Comparison of ENCODE assay signal across 1 cellular context in the genomic region with DNA sequence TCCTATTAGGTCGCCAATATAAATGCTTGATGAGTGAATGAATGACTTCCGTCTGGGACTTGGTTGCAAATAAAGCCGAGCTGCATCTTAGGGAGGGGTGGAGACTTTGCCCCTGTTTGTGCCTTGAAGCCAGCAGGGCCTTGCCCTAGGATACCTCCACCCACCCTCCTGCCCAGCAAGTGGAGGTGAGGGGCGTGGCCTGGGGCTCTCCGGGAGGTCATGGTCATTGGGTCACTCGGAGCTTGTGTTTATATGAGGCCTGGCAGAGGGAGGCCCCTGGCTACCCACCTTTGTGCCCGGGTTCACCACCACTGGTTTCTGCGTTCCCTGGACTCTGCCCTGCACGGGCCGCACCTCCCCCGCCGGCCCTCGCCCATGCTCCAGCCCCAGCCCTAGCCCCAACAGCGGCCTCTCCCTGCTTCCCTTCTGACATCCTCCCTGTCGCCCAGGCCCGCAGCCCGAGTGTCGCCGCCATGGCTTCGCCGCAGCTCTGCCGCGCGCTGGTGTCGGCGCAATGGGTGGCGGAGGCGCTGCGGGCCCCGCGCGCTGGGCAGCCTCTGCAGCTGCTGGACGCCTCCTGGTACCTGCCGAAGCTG.
A peak's percentile ranks its signal among the peaks of the same experiment; 100 is the strongest.
TF ChIP-seq lines count a peak whose summit lies in the region.

No MANE protein-coding gene starts in this region.

TF ChIP-seq in HepG2, 621 proteins besides CTCF, POLR2A, EP300 and RAD21 (continued from another document and continues in another):
- TF ChIP-seq, protein P1, sequence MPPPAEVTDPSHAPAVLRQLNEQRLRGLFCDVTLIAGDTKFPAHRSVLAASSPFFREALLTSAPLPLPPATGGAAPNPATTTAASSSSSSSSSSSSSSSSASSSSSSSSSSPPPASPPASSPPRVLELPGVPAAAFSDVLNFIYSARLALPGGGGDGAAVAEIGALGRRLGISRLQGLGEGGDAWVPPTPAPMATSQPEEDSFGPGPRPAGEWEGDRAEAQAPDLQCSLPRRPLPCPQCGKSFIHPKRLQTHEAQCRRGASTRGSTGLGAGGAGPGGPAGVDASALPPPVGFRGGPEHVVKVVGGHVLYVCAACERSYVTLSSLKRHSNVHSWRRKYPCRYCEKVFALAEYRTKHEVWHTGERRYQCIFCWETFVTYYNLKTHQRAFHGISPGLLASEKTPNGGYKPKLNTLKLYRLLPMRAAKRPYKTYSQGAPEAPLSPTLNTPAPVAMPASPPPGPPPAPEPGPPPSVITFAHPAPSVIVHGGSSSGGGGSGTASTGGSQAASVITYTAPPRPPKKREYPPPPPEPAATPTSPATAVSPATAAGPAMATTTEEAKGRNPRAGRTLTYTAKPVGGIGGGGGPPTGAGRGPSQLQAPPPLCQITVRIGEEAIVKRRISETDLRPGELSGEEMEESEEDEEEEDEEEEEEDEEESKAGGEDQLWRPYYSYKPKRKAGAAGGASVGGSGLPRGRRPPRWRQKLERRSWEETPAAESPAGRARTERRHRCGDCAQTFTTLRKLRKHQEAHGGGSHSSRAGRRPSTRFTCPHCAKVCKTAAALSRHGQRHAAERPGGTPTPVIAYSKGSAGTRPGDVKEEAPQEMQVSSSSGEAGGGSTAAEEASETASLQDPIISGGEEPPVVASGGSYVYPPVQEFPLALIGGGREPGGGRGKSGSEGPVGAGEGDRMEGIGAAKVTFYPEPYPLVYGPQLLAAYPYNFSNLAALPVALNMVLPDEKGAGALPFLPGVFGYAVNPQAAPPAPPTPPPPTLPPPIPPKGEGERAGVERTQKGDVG (CRISPR knock-in tag; IDR thresholded peaks at IDR 0.05; ENCODE audit: borderline replicate concordance) = peak; percentile 72; the same call in 1 of the 2 replicates
- no peak for TF ChIP-seq DNMT3B (CRISPR knock-in tag; conservative IDR thresholded peaks at IDR 0.05)
- TF ChIP-seq, protein P2, sequence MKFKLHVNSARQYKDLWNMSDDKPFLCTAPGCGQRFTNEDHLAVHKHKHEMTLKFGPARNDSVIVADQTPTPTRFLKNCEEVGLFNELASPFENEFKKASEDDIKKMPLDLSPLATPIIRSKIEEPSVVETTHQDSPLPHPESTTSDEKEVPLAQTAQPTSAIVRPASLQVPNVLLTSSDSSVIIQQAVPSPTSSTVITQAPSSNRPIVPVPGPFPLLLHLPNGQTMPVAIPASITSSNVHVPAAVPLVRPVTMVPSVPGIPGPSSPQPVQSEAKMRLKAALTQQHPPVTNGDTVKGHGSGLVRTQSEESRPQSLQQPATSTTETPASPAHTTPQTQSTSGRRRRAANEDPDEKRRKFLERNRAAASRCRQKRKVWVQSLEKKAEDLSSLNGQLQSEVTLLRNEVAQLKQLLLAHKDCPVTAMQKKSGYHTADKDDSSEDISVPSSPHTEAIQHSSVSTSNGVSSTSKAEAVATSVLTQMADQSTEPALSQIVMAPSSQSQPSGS (CRISPR knock-in tag; IDR thresholded peaks at IDR 0.05) = no peak
- TF ChIP-seq ZNF354B (CRISPR knock-in tag; IDR thresholded peaks at IDR 0.05) = no peak
- TF ChIP-seq, protein P3, sequence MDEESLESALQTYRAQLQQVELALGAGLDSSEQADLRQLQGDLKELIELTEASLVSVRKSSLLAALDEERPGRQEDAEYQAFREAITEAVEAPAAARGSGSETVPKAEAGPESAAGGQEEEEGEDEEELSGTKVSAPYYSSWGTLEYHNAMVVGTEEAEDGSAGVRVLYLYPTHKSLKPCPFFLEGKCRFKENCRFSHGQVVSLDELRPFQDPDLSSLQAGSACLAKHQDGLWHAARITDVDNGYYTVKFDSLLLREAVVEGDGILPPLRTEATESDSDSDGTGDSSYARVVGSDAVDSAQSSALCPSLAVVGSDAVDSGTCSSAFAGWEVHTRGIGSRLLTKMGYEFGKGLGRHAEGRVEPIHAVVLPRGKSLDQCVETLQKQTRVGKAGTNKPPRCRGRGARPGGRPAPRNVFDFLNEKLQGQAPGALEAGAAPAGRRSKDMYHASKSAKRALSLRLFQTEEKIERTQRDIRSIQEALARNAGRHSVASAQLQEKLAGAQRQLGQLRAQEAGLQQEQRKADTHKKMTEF (CRISPR knock-in tag; IDR thresholded peaks at IDR 0.05) = peak; percentile 40; the same call in 1 of the 2 replicates
- TF ChIP-seq ZSCAN29 (CRISPR knock-in tag; conservative IDR thresholded peaks at IDR 0.05) = no peak; the same call in 1 of the 2 replicates
- no peak for TF ChIP-seq RORA (CRISPR knock-in tag; IDR thresholded peaks at IDR 0.05)
- TF ChIP-seq, protein P4, sequence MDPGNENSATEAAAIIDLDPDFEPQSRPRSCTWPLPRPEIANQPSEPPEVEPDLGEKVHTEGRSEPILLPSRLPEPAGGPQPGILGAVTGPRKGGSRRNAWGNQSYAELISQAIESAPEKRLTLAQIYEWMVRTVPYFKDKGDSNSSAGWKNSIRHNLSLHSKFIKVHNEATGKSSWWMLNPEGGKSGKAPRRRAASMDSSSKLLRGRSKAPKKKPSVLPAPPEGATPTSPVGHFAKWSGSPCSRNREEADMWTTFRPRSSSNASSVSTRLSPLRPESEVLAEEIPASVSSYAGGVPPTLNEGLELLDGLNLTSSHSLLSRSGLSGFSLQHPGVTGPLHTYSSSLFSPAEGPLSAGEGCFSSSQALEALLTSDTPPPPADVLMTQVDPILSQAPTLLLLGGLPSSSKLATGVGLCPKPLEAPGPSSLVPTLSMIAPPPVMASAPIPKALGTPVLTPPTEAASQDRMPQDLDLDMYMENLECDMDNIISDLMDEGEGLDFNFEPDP (CRISPR knock-in tag; conservative IDR thresholded peaks at IDR 0.05) = no peak
- TF ChIP-seq RARA (CRISPR knock-in tag; IDR thresholded peaks at IDR 0.05) = peak; percentile 96
- TF ChIP-seq PAX8 (CRISPR knock-in tag; IDR thresholded peaks at IDR 0.05; ENCODE audit: borderline replicate concordance) = no peak
- TF ChIP-seq, protein P5, sequence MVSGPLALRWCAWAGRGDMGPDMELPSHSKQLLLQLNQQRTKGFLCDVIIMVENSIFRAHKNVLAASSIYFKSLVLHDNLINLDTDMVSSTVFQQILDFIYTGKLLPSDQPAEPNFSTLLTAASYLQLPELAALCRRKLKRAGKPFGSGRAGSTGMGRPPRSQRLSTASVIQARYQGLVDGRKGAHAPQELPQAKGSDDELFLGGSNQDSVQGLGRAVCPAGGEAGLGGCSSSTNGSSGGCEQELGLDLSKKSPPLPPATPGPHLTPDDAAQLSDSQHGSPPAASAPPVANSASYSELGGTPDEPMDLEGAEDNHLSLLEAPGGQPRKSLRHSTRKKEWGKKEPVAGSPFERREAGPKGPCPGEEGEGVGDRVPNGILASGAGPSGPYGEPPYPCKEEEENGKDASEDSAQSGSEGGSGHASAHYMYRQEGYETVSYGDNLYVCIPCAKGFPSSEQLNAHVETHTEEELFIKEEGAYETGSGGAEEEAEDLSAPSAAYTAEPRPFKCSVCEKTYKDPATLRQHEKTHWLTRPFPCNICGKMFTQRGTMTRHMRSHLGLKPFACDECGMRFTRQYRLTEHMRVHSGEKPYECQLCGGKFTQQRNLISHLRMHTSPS (CRISPR knock-in tag; IDR thresholded peaks at IDR 0.05; ENCODE audit: low read depth) = peak; percentile 99
- TF ChIP-seq ZNF749 (CRISPR knock-in tag; IDR thresholded peaks at IDR 0.05; ENCODE audit: borderline replicate concordance) = no peak
- peak; percentile 54; the same call in 1 of the 2 replicates for TF ChIP-seq POGZ (CRISPR knock-in tag; IDR thresholded peaks at IDR 0.05)
- no peak for TF ChIP-seq ZNF674 (CRISPR knock-in tag; IDR thresholded peaks at IDR 0.05; ENCODE audit: low read depth)
- TF ChIP-seq XRCC5 (optimal IDR thresholded peaks at IDR 0.05; ENCODE audit: low read length) = no peak
- no peak for TF ChIP-seq ZNF766 (CRISPR knock-in tag; IDR thresholded peaks at IDR 0.05; ENCODE audit: borderline replicate concordance)
- TF ChIP-seq, protein P6, sequence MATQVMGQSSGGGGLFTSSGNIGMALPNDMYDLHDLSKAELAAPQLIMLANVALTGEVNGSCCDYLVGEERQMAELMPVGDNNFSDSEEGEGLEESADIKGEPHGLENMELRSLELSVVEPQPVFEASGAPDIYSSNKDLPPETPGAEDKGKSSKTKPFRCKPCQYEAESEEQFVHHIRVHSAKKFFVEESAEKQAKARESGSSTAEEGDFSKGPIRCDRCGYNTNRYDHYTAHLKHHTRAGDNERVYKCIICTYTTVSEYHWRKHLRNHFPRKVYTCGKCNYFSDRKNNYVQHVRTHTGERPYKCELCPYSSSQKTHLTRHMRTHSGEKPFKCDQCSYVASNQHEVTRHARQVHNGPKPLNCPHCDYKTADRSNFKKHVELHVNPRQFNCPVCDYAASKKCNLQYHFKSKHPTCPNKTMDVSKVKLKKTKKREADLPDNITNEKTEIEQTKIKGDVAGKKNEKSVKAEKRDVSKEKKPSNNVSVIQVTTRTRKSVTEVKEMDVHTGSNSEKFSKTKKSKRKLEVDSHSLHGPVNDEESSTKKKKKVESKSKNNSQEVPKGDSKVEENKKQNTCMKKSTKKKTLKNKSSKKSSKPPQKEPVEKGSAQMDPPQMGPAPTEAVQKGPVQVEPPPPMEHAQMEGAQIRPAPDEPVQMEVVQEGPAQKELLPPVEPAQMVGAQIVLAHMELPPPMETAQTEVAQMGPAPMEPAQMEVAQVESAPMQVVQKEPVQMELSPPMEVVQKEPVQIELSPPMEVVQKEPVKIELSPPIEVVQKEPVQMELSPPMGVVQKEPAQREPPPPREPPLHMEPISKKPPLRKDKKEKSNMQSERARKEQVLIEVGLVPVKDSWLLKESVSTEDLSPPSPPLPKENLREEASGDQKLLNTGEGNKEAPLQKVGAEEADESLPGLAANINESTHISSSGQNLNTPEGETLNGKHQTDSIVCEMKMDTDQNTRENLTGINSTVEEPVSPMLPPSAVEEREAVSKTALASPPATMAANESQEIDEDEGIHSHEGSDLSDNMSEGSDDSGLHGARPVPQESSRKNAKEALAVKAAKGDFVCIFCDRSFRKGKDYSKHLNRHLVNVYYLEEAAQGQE (IDR thresholded peaks at IDR 0.05; ENCODE audit: borderline replicate concordance in 1 of 2, low read depth in 1 of 2, low read length in 2 of 2) = peak in 1 of 2 experiments; percentile 38; a peak in 1 of 4 replicates
- TF ChIP-seq NBN (conservative IDR thresholded peaks at IDR 0.05) = no peak
- no peak for TF ChIP-seq HNRNPUL1 (IDR thresholded peaks at IDR 0.05; ENCODE audit: low read depth, low read length)
- TF ChIP-seq ZNF556 (CRISPR knock-in tag; IDR thresholded peaks at IDR 0.05; ENCODE audit: borderline replicate concordance) = peak; percentile 40; the same call in 1 of the 2 replicates
- TF ChIP-seq ZNF850 (CRISPR knock-in tag; conservative IDR thresholded peaks at IDR 0.05) = no peak
- no peak for TF ChIP-seq ZNF10 (CRISPR knock-in tag; IDR thresholded peaks at IDR 0.05; ENCODE audit: borderline replicate concordance, low read depth)
- no peak for TF ChIP-seq ARID2 (CRISPR knock-in tag; IDR thresholded peaks at IDR 0.05; ENCODE audit: borderline replicate concordance)
- TF ChIP-seq ZFP90 (CRISPR knock-in tag; IDR thresholded peaks at IDR 0.05; ENCODE audit: borderline replicate concordance) = no peak
- TF ChIP-seq, protein P7, sequence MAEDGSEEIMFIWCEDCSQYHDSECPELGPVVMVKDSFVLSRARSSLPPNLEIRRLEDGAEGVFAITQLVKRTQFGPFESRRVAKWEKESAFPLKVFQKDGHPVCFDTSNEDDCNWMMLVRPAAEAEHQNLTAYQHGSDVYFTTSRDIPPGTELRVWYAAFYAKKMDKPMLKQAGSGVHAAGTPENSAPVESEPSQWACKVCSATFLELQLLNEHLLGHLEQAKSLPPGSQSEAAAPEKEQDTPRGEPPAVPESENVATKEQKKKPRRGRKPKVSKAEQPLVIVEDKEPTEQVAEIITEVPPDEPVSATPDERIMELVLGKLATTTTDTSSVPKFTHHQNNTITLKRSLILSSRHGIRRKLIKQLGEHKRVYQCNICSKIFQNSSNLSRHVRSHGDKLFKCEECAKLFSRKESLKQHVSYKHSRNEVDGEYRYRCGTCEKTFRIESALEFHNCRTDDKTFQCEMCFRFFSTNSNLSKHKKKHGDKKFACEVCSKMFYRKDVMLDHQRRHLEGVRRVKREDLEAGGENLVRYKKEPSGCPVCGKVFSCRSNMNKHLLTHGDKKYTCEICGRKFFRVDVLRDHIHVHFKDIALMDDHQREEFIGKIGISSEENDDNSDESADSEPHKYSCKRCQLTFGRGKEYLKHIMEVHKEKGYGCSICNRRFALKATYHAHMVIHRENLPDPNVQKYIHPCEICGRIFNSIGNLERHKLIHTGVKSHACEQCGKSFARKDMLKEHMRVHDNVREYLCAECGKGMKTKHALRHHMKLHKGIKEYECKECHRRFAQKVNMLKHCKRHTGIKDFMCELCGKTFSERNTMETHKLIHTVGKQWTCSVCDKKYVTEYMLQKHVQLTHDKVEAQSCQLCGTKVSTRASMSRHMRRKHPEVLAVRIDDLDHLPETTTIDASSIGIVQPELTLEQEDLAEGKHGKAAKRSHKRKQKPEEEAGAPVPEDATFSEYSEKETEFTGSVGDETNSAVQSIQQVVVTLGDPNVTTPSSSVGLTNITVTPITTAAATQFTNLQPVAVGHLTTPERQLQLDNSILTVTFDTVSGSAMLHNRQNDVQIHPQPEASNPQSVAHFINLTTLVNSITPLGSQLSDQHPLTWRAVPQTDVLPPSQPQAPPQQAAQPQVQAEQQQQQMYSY (CRISPR knock-in tag; IDR thresholded peaks at IDR 0.05) = no peak
- TF ChIP-seq KLF6 (CRISPR knock-in tag; IDR thresholded peaks at IDR 0.05) = no peak
- TF ChIP-seq ZNF572 (CRISPR knock-in tag; IDR thresholded peaks at IDR 0.05) = no peak
- no peak for TF ChIP-seq STAT5B (CRISPR knock-in tag; IDR thresholded peaks at IDR 0.05)
- TF ChIP-seq ZNF232 (CRISPR knock-in tag; IDR thresholded peaks at IDR 0.05; ENCODE audit: borderline replicate concordance) = peak; percentile 80
- TF ChIP-seq, protein P8, sequence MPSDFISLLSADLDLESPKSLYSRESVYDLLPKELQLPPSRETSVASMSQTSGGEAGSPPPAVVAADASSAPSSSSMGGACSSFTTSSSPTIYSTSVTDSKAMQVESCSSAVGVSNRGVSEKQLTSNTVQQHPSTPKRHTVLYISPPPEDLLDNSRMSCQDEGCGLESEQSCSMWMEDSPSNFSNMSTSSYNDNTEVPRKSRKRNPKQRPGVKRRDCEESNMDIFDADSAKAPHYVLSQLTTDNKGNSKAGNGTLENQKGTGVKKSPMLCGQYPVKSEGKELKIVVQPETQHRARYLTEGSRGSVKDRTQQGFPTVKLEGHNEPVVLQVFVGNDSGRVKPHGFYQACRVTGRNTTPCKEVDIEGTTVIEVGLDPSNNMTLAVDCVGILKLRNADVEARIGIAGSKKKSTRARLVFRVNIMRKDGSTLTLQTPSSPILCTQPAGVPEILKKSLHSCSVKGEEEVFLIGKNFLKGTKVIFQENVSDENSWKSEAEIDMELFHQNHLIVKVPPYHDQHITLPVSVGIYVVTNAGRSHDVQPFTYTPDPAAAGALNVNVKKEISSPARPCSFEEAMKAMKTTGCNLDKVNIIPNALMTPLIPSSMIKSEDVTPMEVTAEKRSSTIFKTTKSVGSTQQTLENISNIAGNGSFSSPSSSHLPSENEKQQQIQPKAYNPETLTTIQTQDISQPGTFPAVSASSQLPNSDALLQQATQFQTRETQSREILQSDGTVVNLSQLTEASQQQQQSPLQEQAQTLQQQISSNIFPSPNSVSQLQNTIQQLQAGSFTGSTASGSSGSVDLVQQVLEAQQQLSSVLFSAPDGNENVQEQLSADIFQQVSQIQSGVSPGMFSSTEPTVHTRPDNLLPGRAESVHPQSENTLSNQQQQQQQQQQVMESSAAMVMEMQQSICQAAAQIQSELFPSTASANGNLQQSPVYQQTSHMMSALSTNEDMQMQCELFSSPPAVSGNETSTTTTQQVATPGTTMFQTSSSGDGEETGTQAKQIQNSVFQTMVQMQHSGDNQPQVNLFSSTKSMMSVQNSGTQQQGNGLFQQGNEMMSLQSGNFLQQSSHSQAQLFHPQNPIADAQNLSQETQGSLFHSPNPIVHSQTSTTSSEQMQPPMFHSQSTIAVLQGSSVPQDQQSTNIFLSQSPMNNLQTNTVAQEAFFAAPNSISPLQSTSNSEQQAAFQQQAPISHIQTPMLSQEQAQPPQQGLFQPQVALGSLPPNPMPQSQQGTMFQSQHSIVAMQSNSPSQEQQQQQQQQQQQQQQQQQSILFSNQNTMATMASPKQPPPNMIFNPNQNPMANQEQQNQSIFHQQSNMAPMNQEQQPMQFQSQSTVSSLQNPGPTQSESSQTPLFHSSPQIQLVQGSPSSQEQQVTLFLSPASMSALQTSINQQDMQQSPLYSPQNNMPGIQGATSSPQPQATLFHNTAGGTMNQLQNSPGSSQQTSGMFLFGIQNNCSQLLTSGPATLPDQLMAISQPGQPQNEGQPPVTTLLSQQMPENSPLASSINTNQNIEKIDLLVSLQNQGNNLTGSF (CRISPR knock-in tag; IDR thresholded peaks at IDR 0.05) = no peak
